In genomic region chr5:81773148-81773547, GRCh38 we compare ENCODE assay signal across 25 cellular contexts. TPM values are rescaled to one million over a fixed set of nuclear protein-coding genes. Genes with fewer than 3 reads are reported as not detected.
DNase-seq lines count a peak whose midpoint lies in the region; TF ChIP-seq lines count a peak whose summit lies in the region.
"Had no signal": no experiment of that assay in that cellular context is flagged by ENCODE, and none has a peak within 500 bp of the region (broad histone marks: within the 10 kb centered on the region; RNA-seq: fewer than 3 reads in every experiment).

No MANE protein-coding gene starts in this region.

- H3K4me1 ChIP-seq in GM23248 (ENCODE audit: insufficient read depth) (peaks cover 33% of the 10 kb centered on the region), breast epithelium (no peaks in the 10 kb centered on the region), testis (no peaks in the 10 kb centered on the region), Caco-2 (peaks cover 9% of the 10 kb centered on the region; the same call in 1 of the 2 replicates), hepatocyte (ENCODE audit: insufficient read depth) (peaks cover under 1% of the 10 kb centered on the region)

- H3K9me3 Mint-ChIP-seq in neural crest cell (peaks cover 12% of the 10 kb centered on the region), Caco-2 (ENCODE audit: unreplicated experiment) (no peaks in the 10 kb centered on the region)
- H3K9me3 Mint-ChIP-seq: effector memory CD8-positive, alpha-beta T cell had no signal

- POLR2A ChIA-PET in Caco-2 (lab: Charles Lee), result no interaction called here

- H3K9me2 ChIP-seq in GM23248 (ENCODE audit: insufficient read depth) (no peaks in the 10 kb centered on the region), hepatocyte (replicated peaks; ENCODE audit: insufficient read depth) (no peaks in the 10 kb centered on the region)

- H3K27me3 ChIP-seq in GM23248 (replicated peaks; ENCODE audit: insufficient read depth), result no peaks in the 10 kb centered on the region
- no peaks in the 10 kb centered on the region for H3K27me3 ChIP-seq in breast epithelium
- no peaks in the 10 kb centered on the region for H3K27me3 ChIP-seq in testis
- no peaks in the 10 kb centered on the region for H3K27me3 ChIP-seq in Caco-2 (replicated peaks; ENCODE audit: control insufficient read depth, insufficient read depth, low read length)
- H3K27me3 ChIP-seq in hepatocyte, result no peaks in the 10 kb centered on the region
- H3K27me3 ChIP-seq: BLaER1, foreskin keratinocyte, spleen had no signal

- TF ChIP-seq CTCF in breast epithelium (IDR thresholded peaks at IDR 0.05) (no peak), neural crest cell (conservative IDR thresholded peaks at IDR 0.05) (no peak), testis (IDR thresholded peaks at IDR 0.05) (no peak), Caco-2 (IDR thresholded peaks at IDR 0.05; ENCODE audit: insufficient read depth in 1 of 2, low read depth in 1 of 2, low read length in 1 of 2, severe bottlenecking in 1 of 2, unreplicated experiment in 1 of 2) (no peak), hepatocyte (IDR thresholded peaks at IDR 0.05; ENCODE audit: poor library complexity) (no peak)

- no peak for TF ChIP-seq POLR2A in breast epithelium (IDR thresholded peaks at IDR 0.05)
- no peak for TF ChIP-seq POLR2A in testis (IDR thresholded peaks at IDR 0.05)

- H3K36me3 Mint-ChIP-seq in neural crest cell (ENCODE audit: low read depth) (no peaks in the 10 kb centered on the region), Caco-2 (ENCODE audit: insufficient read depth, unreplicated experiment) (peaks cover 6% of the 10 kb centered on the region)
- H3K36me3 Mint-ChIP-seq: naive B cell had no signal

- H3K4me3 Mint-ChIP-seq in neural crest cell (no peak overlapping the region), Caco-2 (ENCODE audit: unreplicated experiment) (no peak overlapping the region)
- H3K4me3 Mint-ChIP-seq: effector memory CD8-positive, alpha-beta T cell; naive B cell had no signal

- no peak for DNase-seq in GM23248
- no peak for DNase-seq in breast epithelium (ENCODE audit: low spot score in 2 of 2)
- no peak for DNase-seq in neural crest cell (ENCODE audit: low read depth, low spot score)
- DNase-seq in testis, result no peak
- no peak for DNase-seq in COR-L47 (lab: John Stamatoyannopoulos, UW)
- no peak for DNase-seq in Caco-2
- DNase-seq in cerebellar nuclear complex (lab: John Stamatoyannopoulos, UW), result no peak
- no peak for DNase-seq in hepatocyte (ENCODE audit: low spot score)
- DNase-seq: activated CD4-positive, alpha-beta T cell treated with anti-CD3 and anti-CD28 coated beads, Interleukin-2, amount 50 U/mL, for 4 hours; activated naive CD4-positive, alpha-beta T cell treated with Interleukin-2 at 50 U/mL for 16 hours; cortex of kidney; DMS79; effector memory CD8-positive, alpha-beta T cell; foreskin keratinocyte; GDM1; HCEC 1CT; hypothalamus; naive B cell; NCI-H1417 treated with DMSO at 0.1 percent for 48 hours; NCI-H2081; NCI-H2227 treated with DMSO at 0.1 percent for 48 hours; NCI-H69; nucleus accumbens; spleen had no signal

- H3K27ac Mint-ChIP-seq in neural crest cell (ENCODE audit: unreplicated experiment) (peak overlapping the region; percentile 10), Caco-2 (ENCODE audit: unreplicated experiment) (no peak overlapping the region)
- H3K27ac Mint-ChIP-seq: effector memory CD8-positive, alpha-beta T cell had no signal

- CTCF ChIA-PET in Caco-2 (lab: Charles Lee), result no interaction called here

- 63 to 68% methylated on average over 3 of the region's 3 CpGs for WGBS in GM23248 (ENCODE audit: low coverage in 1 of 2, low lambda C conversion rate in 2 of 2, missing lambda C conversion rate in 2 of 2), 2 experiments
- 77 to 80% methylated on average over 3 of the region's 3 CpGs for WGBS in testis, 2 donors
- WGBS in hepatocyte (ENCODE audit: low lambda C conversion rate, missing lambda C conversion rate), result 95% methylated on average over 3 of the region's 3 CpGs

- H3K4me3 ChIP-seq in GM23248 (no peak overlapping the region), breast epithelium (no peak overlapping the region), testis (no peak overlapping the region), Caco-2 (ENCODE audit: low read depth, low read length) (no peak overlapping the region), hepatocyte (no peak overlapping the region)
- H3K4me3 ChIP-seq: BLaER1, spleen had no signal

- H3K9me3 ChIP-seq in GM23248 (ENCODE audit: low read depth) (no peaks in the 10 kb centered on the region), breast epithelium (no peaks in the 10 kb centered on the region), testis (no peaks in the 10 kb centered on the region), Caco-2 (no peaks in the 10 kb centered on the region), hepatocyte (ENCODE audit: low read depth) (no peaks in the 10 kb centered on the region)
- H3K9me3 ChIP-seq: BLaER1, spleen had no signal

- intact Hi-C loops in breast epithelium (cut with DNase I; ENCODE audit: low total_unique reads) (no loop called here), testis (cut with DNase I; ENCODE audit: low total_unique reads) (no loop called here), Caco-2 (cut with micrococcal nuclease; ENCODE audit: unreplicated experiment) (no loop called here)

- peak overlapping the region; percentile 25; the same call in 1 of the 2 replicates for H3K9ac ChIP-seq in GM23248
- H3K9ac ChIP-seq: BLaER1 had no signal

- no peaks in the 10 kb centered on the region for H3K36me3 ChIP-seq in GM23248 (ENCODE audit: low read depth)
- H3K36me3 ChIP-seq in breast epithelium, result no peaks in the 10 kb centered on the region
- H3K36me3 ChIP-seq in testis (ENCODE audit: low read depth, missing control alignments), result no peaks in the 10 kb centered on the region
- no peaks in the 10 kb centered on the region for H3K36me3 ChIP-seq in Caco-2 (ENCODE audit: control insufficient read depth, insufficient read depth, low read length)
- no peaks in the 10 kb centered on the region for H3K36me3 ChIP-seq in hepatocyte (replicated peaks; ENCODE audit: insufficient read depth, low read depth)
- H3K36me3 ChIP-seq: BLaER1, spleen had no signal

- H3K27ac ChIP-seq in GM23248 (peak overlapping the region; percentile 42), breast epithelium (peak overlapping the region; percentile 59 to 70), testis (peak overlapping the region; percentile 34 to 64), hepatocyte (no peak overlapping the region)
- H3K27ac ChIP-seq: BLaER1, foreskin keratinocyte had no signal

- H3K79me2 ChIP-seq in GM23248 (ENCODE audit: insufficient read depth), result no peaks in the 10 kb centered on the region
- no peaks in the 10 kb centered on the region for H3K79me2 ChIP-seq in hepatocyte

- H4K20me1 ChIP-seq in GM23248 (ENCODE audit: insufficient read depth) (no peaks in the 10 kb centered on the region), hepatocyte (ENCODE audit: insufficient read depth, poor library complexity, severe bottlenecking) (no peaks in the 10 kb centered on the region)
- H4K20me1 ChIP-seq: BLaER1 had no signal

- H3K4me2 ChIP-seq in GM23248 (ENCODE audit: unreplicated experiment) (peak overlapping the region; percentile 41), hepatocyte (no peak overlapping the region)
- H3K4me2 ChIP-seq: BLaER1 had no signal

- H2AFZ ChIP-seq in GM23248, result peak overlapping the region; percentile 71
- no peak overlapping the region for H2AFZ ChIP-seq in hepatocyte

- in situ Hi-C loops in GM23248 (cut with MboI), result no loop called here

- H3K27me3 Mint-ChIP-seq in neural crest cell (ENCODE audit: low read depth) (no peaks in the 10 kb centered on the region), Caco-2 (ENCODE audit: insufficient read depth, unreplicated experiment) (no peaks in the 10 kb centered on the region)

- no TSS peak for BruUV-seq in Caco-2 (replicated peaks; lab: Mats Ljungman, UMichigan)

- H3K4me1 Mint-ChIP-seq in neural crest cell, result peaks cover 4% of the 10 kb centered on the region
- H3K4me1 Mint-ChIP-seq in Caco-2 (ENCODE audit: low read depth, unreplicated experiment), result no peaks in the 10 kb centered on the region

- peaks cover 29% of the 10 kb centered on the region for H3F3A ChIP-seq in GM23248 (ENCODE audit: insufficient read depth)

RNA-seq across cellular contexts. Expression of gene SSBP2, which starts 22.3 kb away (rescaled TPM):
- 22.0 and 25.5 TPM in 2 replicates for total RNA-seq in GM23248 (2014; rRNA removed; shearing (Covaris generic))
- polyA plus RNA-seq in GM23248 (2016; fragmentation: Nextera tagmentation; extraction: Ambion mirVana) (40.0 and 43.0 TPM in 2 replicates), testis (ENCODE audit: insufficient read depth, low read depth, low replicate concordance) (27.6 TPM), hepatocyte (47.7 and 48.2 TPM in 2 replicates)
- total RNA-seq in breast epithelium (100 to 1,000 TPM in 1 of 3 donors, 10 to 100 TPM in 2; 65.5 to 110 (median 76.6) TPM), neural crest cell (74.4 and 81.7 TPM in 2 replicates), testis (10 to 100 TPM; 17.5 to 22.7 TPM), Caco-2 (2022) (2.5 and 3.3 TPM in 2 replicates), hepatocyte (23.7 and 29.3 TPM in 2 replicates)
